Comparison of ENCODE assay signal across 16 cellular contexts in the genomic region with DNA sequence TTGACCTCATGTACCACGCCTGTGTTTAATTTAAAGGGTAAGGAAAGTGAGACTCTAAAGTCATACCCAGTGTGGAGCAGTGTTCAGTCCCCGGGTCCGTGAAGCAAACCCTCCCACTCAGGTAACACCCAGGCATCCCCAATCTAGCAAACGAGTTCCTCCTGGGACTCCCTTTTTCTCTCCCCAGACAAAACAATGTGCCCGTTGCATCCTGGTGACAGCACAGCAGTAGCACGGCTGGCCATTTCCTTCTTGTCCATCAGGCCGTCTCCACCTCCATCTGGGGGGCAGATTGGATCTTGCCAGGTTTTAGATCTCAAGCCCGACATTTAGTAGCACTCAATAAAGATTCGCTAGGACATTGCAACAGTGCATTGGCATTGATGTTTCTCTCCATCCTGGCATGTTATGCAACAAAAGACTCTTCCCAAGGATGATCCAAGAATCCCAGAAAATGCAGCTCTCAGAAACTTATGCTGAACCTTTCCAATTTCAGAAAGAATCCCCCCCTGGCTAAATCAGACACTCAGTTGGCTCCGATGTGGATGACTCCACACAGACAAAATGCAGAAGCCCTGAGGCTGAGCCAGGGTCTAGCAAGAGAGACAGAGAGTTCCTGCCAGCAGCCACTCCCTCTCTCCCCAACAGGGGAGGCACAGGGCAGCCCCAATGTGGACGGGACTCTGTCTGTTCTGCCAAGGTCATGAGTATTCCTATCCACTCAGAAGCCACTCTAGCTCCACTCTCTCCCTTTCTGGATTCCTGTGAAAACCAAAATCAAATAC.
DNase-seq lines count a peak whose midpoint lies in the region; ATAC-seq and TF ChIP-seq lines count a peak whose summit lies in the region.
"Had no signal": no experiment of that assay in that cellular context is flagged by ENCODE, and none has a peak within 500 bp of the region (broad histone marks: within the 10 kb centered on the region; RNA-seq: fewer than 3 reads in every experiment).

No MANE protein-coding gene starts in this region.

- H3K4me3 ChIP-seq in fibroblast of mammary gland (ENCODE audit: control insufficient read depth, low read depth, low read length), result no peak overlapping the region
- peak overlapping the region in 1 of 2 experiments; percentile 71 for H3K4me3 ChIP-seq in mesenchymal stem cell (ENCODE audit: insufficient read depth in 1 of 2, low read depth in 1 of 2, low read length in 2 of 2)
- H3K4me3 ChIP-seq in testis, result no peak overlapping the region
- H3K4me3 ChIP-seq: cardiac muscle cell, neural progenitor cell, PC-9 had no signal

- no peak for TF ChIP-seq POLR2A in testis (IDR thresholded peaks at IDR 0.05)

- DNase-seq in RPMI7951 (ENCODE audit: low read depth), result peak; percentile 18
- DNase-seq in fibroblast of mammary gland (ENCODE audit: low read depth), result peak; percentile 7
- DNase-seq in mesenchymal stem cell, result no peak
- peak; percentile 78 for DNase-seq in testis
- no peak for DNase-seq in kidney glomerular epithelial cell (lab: John Stamatoyannopoulos, UW)
- DNase-seq: activated CD4-positive, alpha-beta T cell treated with anti-CD3 and anti-CD28 coated beads, Interleukin-2, amount 50 U/mL, for 4 hours; BE2C; effector CD8-positive, alpha-beta T cell; NCI-H2107; NCI-H526 treated with DMSO at 0.1 percent for 48 hours; PC-9 had no signal

- H3K4me1 ChIP-seq in mesenchymal stem cell (ENCODE audit: control insufficient read depth, insufficient read depth, low read depth, low read length), result no peaks in the 10 kb centered on the region
- no peaks in the 10 kb centered on the region for H3K4me1 ChIP-seq in testis
- H3K4me1 ChIP-seq: BE2C, neural progenitor cell had no signal

- H2BK15ac ChIP-seq in mesenchymal stem cell (ENCODE audit: low read depth, poor library complexity, severe bottlenecking), result no peak overlapping the region

- no peak overlapping the region for H2BK12ac ChIP-seq in mesenchymal stem cell (ENCODE audit: low read length in 2 of 2)

- intact Hi-C loops in testis (cut with DNase I; ENCODE audit: low total_unique reads), result no loop called here

- WGBS in mesenchymal stem cell, result 80% methylated on average over 11 of the region's 11 CpGs
- 43 to 61% methylated on average over 11 of the region's 11 CpGs for WGBS in testis, 2 donors

- H2BK5ac ChIP-seq in mesenchymal stem cell (ENCODE audit: low read depth, low read length, poor library complexity, severe bottlenecking), result no peak overlapping the region

- H3K4ac ChIP-seq in mesenchymal stem cell (ENCODE audit: low read depth in 1 of 2, low read length in 2 of 2), result no peak overlapping the region

- H3K9me3 ChIP-seq in mesenchymal stem cell (ENCODE audit: control insufficient read depth, low read length) (no peaks in the 10 kb centered on the region), testis (no peaks in the 10 kb centered on the region)
- H3K9me3 ChIP-seq: BE2C had no signal

- no peak for ATAC-seq in GM18873 (IDR thresholded peaks at IDR 0.05; ENCODE audit: low FRiP score, unreplicated experiment)
- no peak for ATAC-seq in GM18858 (IDR thresholded peaks at IDR 0.05; ENCODE audit: unreplicated experiment)
- ATAC-seq in SK-N-SH treated with all-trans-retinoic acid at 6 μM for 48 hours, result no peak

- no peak overlapping the region for H3K18ac ChIP-seq in mesenchymal stem cell (ENCODE audit: low read depth in 1 of 2, low read length in 2 of 2)

- H4K8ac ChIP-seq in mesenchymal stem cell (ENCODE audit: low read length), result no peak overlapping the region

- no peak overlapping the region for H2BK120ac ChIP-seq in mesenchymal stem cell (ENCODE audit: low read depth, low read length)

- no peak overlapping the region for H3K27ac ChIP-seq in mesenchymal stem cell (ENCODE audit: low read length, poor library complexity, severe bottlenecking)
- no peak overlapping the region for H3K27ac ChIP-seq in testis
- H3K27ac ChIP-seq: cardiac muscle cell, neural progenitor cell, PC-9 had no signal

- H4K91ac ChIP-seq in mesenchymal stem cell (ENCODE audit: low read length), result no peak overlapping the region

- no peaks in the 10 kb centered on the region for H3K79me1 ChIP-seq in mesenchymal stem cell (replicated peaks; ENCODE audit: low read length, poor library complexity, severe bottlenecking)

- H3K14ac ChIP-seq in mesenchymal stem cell (ENCODE audit: low read length in 2 of 2), result no peak overlapping the region

- peak overlapping the region; percentile 81 for H3K9ac ChIP-seq in mesenchymal stem cell (ENCODE audit: low read length)
- H3K9ac ChIP-seq: neural progenitor cell had no signal

- H3K36me3 ChIP-seq in mesenchymal stem cell (ENCODE audit: control insufficient read depth in 1 of 2, insufficient read depth in 2 of 2, low read depth in 1 of 2, low read length in 2 of 2) (no peaks in the 10 kb centered on the region), testis (ENCODE audit: low read depth, missing control alignments) (no peaks in the 10 kb centered on the region)
- H3K36me3 ChIP-seq: BE2C, cardiac muscle cell, neural progenitor cell had no signal

- H2AFZ ChIP-seq in mesenchymal stem cell (ENCODE audit: low read depth, low read length), result no peak overlapping the region
- H2AFZ ChIP-seq: neural progenitor cell, PC-9 had no signal

- H3K27me3 ChIP-seq in mesenchymal stem cell (ENCODE audit: control insufficient read depth in 1 of 2, insufficient read depth in 1 of 2, low read length in 2 of 2) (peaks cover 0 to 11% of the 10 kb centered on the region in 2 experiments), testis (no peaks in the 10 kb centered on the region)
- H3K27me3 ChIP-seq: BE2C, cardiac muscle cell, neural progenitor cell had no signal

- H2AK5ac ChIP-seq in mesenchymal stem cell (ENCODE audit: low read length, severe bottlenecking), result no peak overlapping the region

- no peak for TF ChIP-seq CTCF in fibroblast of mammary gland (conservative IDR thresholded peaks at IDR 0.05; ENCODE audit: control insufficient read depth, insufficient read depth, low read depth, low read length)
- TF ChIP-seq CTCF in testis (IDR thresholded peaks at IDR 0.05), result no peak

- H3K4me2 ChIP-seq in mesenchymal stem cell (ENCODE audit: low read length, poor library complexity, severe bottlenecking), result no peak overlapping the region
- H3K4me2 ChIP-seq: neural progenitor cell, PC-9 had no signal

- H3K23ac ChIP-seq in mesenchymal stem cell (ENCODE audit: low read length in 2 of 2), result no peak overlapping the region

TF ChIP-seq in SK-N-SH treated with all-trans-retinoic acid at 6 μM for 48 hours, 23 proteins besides CTCF, POLR2A, EP300 and RAD21:
- TF ChIP-seq RARB (CRISPR knock-in tag; IDR thresholded peaks at IDR 0.05), result no peak
- no peak for TF ChIP-seq OSR1 (CRISPR knock-in tag; IDR thresholded peaks at IDR 0.05)
- TF ChIP-seq ESRRG (CRISPR knock-in tag; IDR thresholded peaks at IDR 0.05), result no peak
- TF ChIP-seq POU6F1 (CRISPR knock-in tag; IDR thresholded peaks at IDR 0.05; ENCODE audit: borderline replicate concordance, low read depth), result no peak

Comparison
In these comparisons a context has a peak if more than half of its experiments do, and no peak if none do; other contexts are left out.
1. DNase-seq: peak in RPMI7951 (single experiment), fibroblast of mammary gland (single experiment) and testis (single experiment); none in mesenchymal stem cell (single experiment) and kidney glomerular epithelial cell (single experiment).